ENCODE assay signal across 9 cellular contexts in the genomic region with DNA sequence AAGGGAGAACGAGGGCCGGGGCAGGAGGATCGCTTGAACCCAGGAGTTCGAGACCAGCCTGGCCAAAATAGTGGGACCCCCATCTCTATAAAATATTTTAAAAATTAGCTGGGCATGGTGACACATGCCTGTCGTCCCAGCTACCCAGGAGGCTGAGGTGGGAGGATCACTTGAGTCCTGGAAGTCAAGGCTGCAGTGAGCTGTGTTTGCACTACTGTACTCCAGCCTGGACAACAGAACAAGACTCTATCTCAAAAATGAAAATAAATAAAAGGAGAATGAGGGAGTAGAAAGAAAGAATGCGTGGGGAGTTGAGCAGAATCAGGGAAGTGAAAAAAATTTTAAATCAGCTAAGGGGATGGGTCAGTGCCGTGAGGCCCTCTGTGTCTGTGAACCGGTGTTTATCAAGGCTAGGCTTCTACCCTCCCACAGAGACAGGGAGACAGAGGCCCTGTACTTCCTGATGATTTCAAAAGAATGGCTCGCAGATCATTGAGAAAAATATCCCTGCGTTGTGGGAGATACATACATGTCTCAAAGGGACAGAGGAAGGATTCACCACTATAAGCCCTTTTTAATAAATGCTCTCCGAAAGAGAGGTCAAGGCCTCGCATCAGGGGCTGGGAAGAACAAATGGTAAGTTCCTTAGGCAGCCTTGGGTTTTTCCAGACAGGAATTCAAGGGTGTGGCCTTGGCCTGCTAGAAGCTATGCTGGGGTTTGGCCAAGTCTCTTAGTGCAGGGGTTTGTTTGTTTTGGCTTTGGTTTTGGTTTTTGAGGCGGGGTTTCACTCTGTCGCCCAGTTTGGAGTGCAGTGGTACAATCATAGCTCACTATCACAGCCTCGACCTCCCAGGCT. TPM values are rescaled to one million over a fixed set of nuclear protein-coding genes. Genes with fewer than 3 reads are reported as not detected.
A peak's percentile ranks its signal among the peaks of the same experiment; 100 is the strongest.
DNase-seq lines count a peak whose midpoint lies in the region; ATAC-seq, FAIRE-seq and TF ChIP-seq lines count a peak whose summit lies in the region.
"Had no signal": no experiment of that assay in that cellular context is flagged by ENCODE, and none has a peak within 500 bp of the region (broad histone marks: within the 10 kb centered on the region; RNA-seq: fewer than 3 reads in every experiment).

No MANE protein-coding gene starts in this region.

- no peaks in the 10 kb centered on the region for H3K79me2 ChIP-seq in keratinocyte (ENCODE audit: control insufficient read depth, insufficient read depth, low read length)

- H3K27ac ChIP-seq in keratinocyte (ENCODE audit: control insufficient read depth, insufficient read depth, low read length) (peak overlapping the region; percentile 63), stomach smooth muscle (ENCODE audit: low read length) (peak overlapping the region; percentile 6)

- H3K4me1 ChIP-seq in keratinocyte (ENCODE audit: control insufficient read depth, extremely low read depth, insufficient read depth, low read length) (peaks cover 9% of the 10 kb centered on the region), stomach smooth muscle (ENCODE audit: control insufficient read depth, insufficient read depth, low read length) (peaks cover 2% of the 10 kb centered on the region)

- peak overlapping the region in 2 of 10 donors; percentile 8 to 46 for H3K27ac Mint-ChIP-seq in naive thymus-derived CD8-positive, alpha-beta T cell
- H3K27ac Mint-ChIP-seq: activated CD8-positive, alpha-beta T cell treated with anti-CD3 and anti-CD28 coated beads, Interleukin-2, amount 10 ng/mL, durations not matched to agents 7 days and 5 days had no signal

- no peaks in the 10 kb centered on the region for H3K27me3 Mint-ChIP-seq in naive thymus-derived CD8-positive, alpha-beta T cell

- H3K9ac ChIP-seq in keratinocyte (ENCODE audit: control insufficient read depth, extremely low read depth, insufficient read depth, low read length) (peak overlapping the region; percentile 53), stomach smooth muscle (ENCODE audit: low read length in 2 of 2) (no peak overlapping the region)

- ATAC-seq in naive thymus-derived CD8-positive, alpha-beta T cell = no peak
- ATAC-seq: activated CD8-positive, alpha-beta T cell treated with anti-CD3 and anti-CD28 coated beads, Interleukin-2, amount 10 ng/mL, durations not matched to agents 7 days and 5 days had no signal

- H3K27me3 ChIP-seq in keratinocyte (ENCODE audit: control insufficient read depth, extremely low read depth, insufficient read depth, low read length) = no peaks in the 10 kb centered on the region
- no peaks in the 10 kb centered on the region for H3K27me3 ChIP-seq in stomach smooth muscle (ENCODE audit: control insufficient read depth in 1 of 2, insufficient read depth in 2 of 2, low read length in 2 of 2)

- H3K9me3 Mint-ChIP-seq in naive thymus-derived CD8-positive, alpha-beta T cell = no peaks in the 10 kb centered on the region

- dilution Hi-C loops in keratinocyte (cut with MboI; ENCODE audit: extremely low pct_ligation_motif_present, low sequenced_read_pairs) = no loop called here

- peaks cover 3 to 9% (median 9%) of the 10 kb centered on the region in 4 donors for H3K4me1 Mint-ChIP-seq in naive thymus-derived CD8-positive, alpha-beta T cell

- H3K4me2 ChIP-seq in keratinocyte (ENCODE audit: control insufficient read depth, extremely low read depth, insufficient read depth, low read depth, low read length) = peak overlapping the region; percentile 55

- peak; percentile 89 for DNase-seq in LoVo (ENCODE audit: low spot score)
- DNase-seq in astrocyte of the hippocampus (ENCODE audit: low read depth, low spot score) = peak; percentile 85
- no peak for DNase-seq in keratinocyte (ENCODE audit: low read depth, low spot score)
- no peak for DNase-seq in naive thymus-derived CD8-positive, alpha-beta T cell
- DNase-seq in DMS153 treated with DMSO at 0.1 percent for 48 hours (lab: John Stamatoyannopoulos, UW; ENCODE audit: unreplicated experiment) = no peak
- no peak for DNase-seq in SIG-M5 treated with dmso at 0.1 percent for 504 hours (lab: John Stamatoyannopoulos, UW; ENCODE audit: unreplicated experiment)
- no peak for DNase-seq in NCI-H187 treated with DMSO at 0.1 percent for 48 hours (lab: John Stamatoyannopoulos, UW)
- DNase-seq: activated CD8-positive, alpha-beta T cell treated with anti-CD3 and anti-CD28 coated beads, Interleukin-2, amount 10 ng/mL, durations not matched to agents 7 days and 5 days had no signal

- H3K36me3 ChIP-seq in keratinocyte (ENCODE audit: control insufficient read depth in 2 of 2, extremely low read depth in 1 of 2, insufficient read depth in 2 of 2, low read length in 2 of 2) (peaks cover 3 to 8% of the 10 kb centered on the region in 2 experiments), stomach smooth muscle (ENCODE audit: control insufficient read depth in 2 of 2, insufficient read depth in 2 of 2, low read length in 2 of 2) (peaks cover 22 to 32% of the 10 kb centered on the region in 2 donors)

- POLR2A ChIA-PET in naive thymus-derived CD8-positive, alpha-beta T cell (lab: Charles Lee) = interaction anchor here (0.6 to 0.9 kb wide), 3 partner anchors 12 to 21 kb away, joined by 3 to 6 read pairs (median 5); no protein-coding TSS in a partner anchor

- H3K4me3 ChIP-seq in keratinocyte (ENCODE audit: control insufficient read depth in 2 of 3, extremely low read depth in 1 of 3, insufficient read depth in 2 of 3, low read depth in 1 of 3, low read length in 3 of 3) (peak overlapping the region in 1 of 3 experiments; percentile 34), stomach smooth muscle (ENCODE audit: low read length in 2 of 2) (no peak overlapping the region)

- peaks cover 0 to 73% (median 34%) of the 10 kb centered on the region in 3 donors for H3K36me3 Mint-ChIP-seq in naive thymus-derived CD8-positive, alpha-beta T cell

- no peaks in the 10 kb centered on the region for H3K9me1 ChIP-seq in keratinocyte (ENCODE audit: control insufficient read depth, extremely low read depth, insufficient read depth, low read length)

- no peak overlapping the region for H3K4me3 Mint-ChIP-seq in naive thymus-derived CD8-positive, alpha-beta T cell
- H3K4me3 Mint-ChIP-seq: activated CD8-positive, alpha-beta T cell treated with anti-CD3 and anti-CD28 coated beads, Interleukin-2, amount 10 ng/mL, durations not matched to agents 7 days and 5 days had no signal

- H2AFZ ChIP-seq in keratinocyte (ENCODE audit: control insufficient read depth, low read length) = peak overlapping the region; percentile 82

- TF ChIP-seq CTCF in keratinocyte (optimal IDR thresholded peaks at IDR 0.05 in 1 of 3, IDR thresholded peaks at IDR 0.05 in 1 of 3, conservative IDR thresholded peaks at IDR 0.05 in 1 of 3; ENCODE audit: extremely low read depth in 1 of 3, insufficient read depth in 2 of 3, low read length in 3 of 3) = no peak

- H3K9me3 ChIP-seq in keratinocyte (ENCODE audit: control insufficient read depth, low read depth, low read length) (no peaks in the 10 kb centered on the region), stomach smooth muscle (ENCODE audit: control insufficient read depth in 2 of 2, low read length in 2 of 2) (no peaks in the 10 kb centered on the region)

- peak; percentile 80 for FAIRE-seq in keratinocyte (lab: Jason Lieb, UNC)

- no peaks in the 10 kb centered on the region for H4K20me1 ChIP-seq in keratinocyte (ENCODE audit: control insufficient read depth, extremely low read depth, insufficient read depth, low read length)

RNA-seq across cellular contexts. Expression of a gene that starts 20.7 kb away (rescaled TPM):
- 17.4 to 24.1 TPM (median 19.6 TPM) in 3 replicates for polyA plus RNA-seq in keratinocyte
- polyA plus RNA-seq in keratinocyte (2011; ENCODE audit: low read depth) = 15.1 TPM
- 15.8 and 20.4 TPM in 2 replicates for polyA plus RNA-seq in keratinocyte (2011; cell fraction: cytosol; rRNA removed)
- polyA plus RNA-seq in keratinocyte (2011; cell fraction: nucleus; rRNA removed) = 19.2 and 21.4 TPM in 2 replicates
- polyA plus RNA-seq in keratinocyte (2012; ENCODE audit: low replicate concordance) = 15.2 and 16.1 TPM in 2 replicates
- 21.8 to 28.2 TPM (median 24.0 TPM) in 3 replicates for polyA minus RNA-seq in keratinocyte
- polyA minus RNA-seq in keratinocyte (2011; cell fraction: cytosol; rRNA and poly(A)+ RNA removed) = 21.7 TPM
- 10.0 and 14.2 TPM in 2 replicates for polyA minus RNA-seq in keratinocyte (2011; cell fraction: nucleus; rRNA and poly(A)+ RNA removed)
- total RNA-seq in naive thymus-derived CD8-positive, alpha-beta T cell = 10 to 100 TPM; 29.4 to 33.2 TPM
- polyA plus RNA-seq in naive thymus-derived CD8-positive, alpha-beta T cell = 10 to 100 TPM; 44.6 to 50.6 (median 50.5) TPM

RNA-seq across cellular contexts. Expression of a gene that starts 37.9 kb away (rescaled TPM):
- polyA plus RNA-seq in keratinocyte = 7.9 to 18.8 TPM (median 12.6 TPM) in 3 replicates
- 14.0 TPM for polyA plus RNA-seq in keratinocyte (2011; ENCODE audit: low read depth)
- 8.4 and 14.1 TPM in 2 replicates for polyA plus RNA-seq in keratinocyte (2011; cell fraction: cytosol; rRNA removed)
- polyA plus RNA-seq in keratinocyte (2011; cell fraction: nucleus; rRNA removed) = 10.0 and 13.0 TPM in 2 replicates
- polyA plus RNA-seq in keratinocyte (2012; ENCODE audit: low replicate concordance) = 17.4 and 24.1 TPM in 2 replicates
- polyA minus RNA-seq in keratinocyte = 6.7 to 18.2 TPM (median 15.2 TPM) in 3 replicates
- polyA minus RNA-seq in keratinocyte (2011; cell fraction: cytosol; rRNA and poly(A)+ RNA removed) = 26.3 TPM
- 12.3 and 22.5 TPM in 2 replicates for polyA minus RNA-seq in keratinocyte (2011; cell fraction: nucleus; rRNA and poly(A)+ RNA removed)
- total RNA-seq in naive thymus-derived CD8-positive, alpha-beta T cell = 10 to 100 TPM; 50.1 to 53.7 TPM
- polyA plus RNA-seq in naive thymus-derived CD8-positive, alpha-beta T cell = 10 to 100 TPM; 48.7 to 69.0 (median 51.8) TPM

RNA-seq across cellular contexts. Expression of a gene that starts 57.1 kb away (rescaled TPM):
- 14.7 to 23.0 TPM (median 15.7 TPM) in 3 replicates for polyA plus RNA-seq in keratinocyte
- 1.8 TPM for polyA plus RNA-seq in keratinocyte (2011; ENCODE audit: low read depth)
- 10.0 and 18.7 TPM in 2 replicates for polyA plus RNA-seq in keratinocyte (2011; cell fraction: cytosol; rRNA removed)
- 11.3 and 15.1 TPM in 2 replicates for polyA plus RNA-seq in keratinocyte (2011; cell fraction: nucleus; rRNA removed)
- polyA plus RNA-seq in keratinocyte (2012; ENCODE audit: low replicate concordance) = 3.8 and 10.5 TPM in 2 replicates
- 4.4 to 21.1 TPM (median 5.3 TPM) in 3 replicates for polyA minus RNA-seq in keratinocyte
- 9.8 TPM for polyA minus RNA-seq in keratinocyte (2011; cell fraction: cytosol; rRNA and poly(A)+ RNA removed)
- 3.9 and 17.3 TPM in 2 replicates for polyA minus RNA-seq in keratinocyte (2011; cell fraction: nucleus; rRNA and poly(A)+ RNA removed)
- total RNA-seq in naive thymus-derived CD8-positive, alpha-beta T cell = 10 to 100 TPM; 59.7 to 66.4 TPM
- polyA plus RNA-seq in naive thymus-derived CD8-positive, alpha-beta T cell = 10 to 100 TPM; 53.9 to 72.9 (median 63.3) TPM

Comparison
In these comparisons a context has a peak if more than half of its experiments do, and no peak if none do; other contexts are left out.
1. DNase-seq: peak in LoVo (single experiment) and astrocyte of the hippocampus (single experiment); none in keratinocyte (single experiment), naive thymus-derived CD8-positive, alpha-beta T cell (0 of 10), DMS153 treated with DMSO at 0.1 percent for 48 hours (single experiment), SIG-M5 treated with dmso at 0.1 percent for 504 hours (single experiment) and NCI-H187 treated with DMSO at 0.1 percent for 48 hours (single experiment).